ENCODE assay signal across 8 cellular contexts in genomic region chr3:141644931-141645330, GRCh38.
DNase-seq lines count a peak whose midpoint lies in the region; ATAC-seq and TF ChIP-seq lines count a peak whose summit lies in the region.

No MANE protein-coding gene starts in this region.

- no peaks in the 10 kb centered on the region for H3K27me3 Mint-ChIP-seq in central memory CD8-positive, alpha-beta T cell

- H3K36me3 Mint-ChIP-seq in central memory CD8-positive, alpha-beta T cell (ENCODE audit: insufficient read depth): no peaks in the 10 kb centered on the region

- no peaks in the 10 kb centered on the region for H3K9me3 Mint-ChIP-seq in central memory CD8-positive, alpha-beta T cell

- no peaks in the 10 kb centered on the region for H4K20me1 ChIP-seq in DND-41 (ENCODE audit: insufficient read depth, low read length)

- H3K9ac ChIP-seq in DND-41 (ENCODE audit: low read depth, low read length): no peak overlapping the region

- no peak overlapping the region for H3K27ac ChIP-seq in DND-41 (ENCODE audit: low read length)
- no peak overlapping the region for H3K27ac ChIP-seq in left lung

- peak overlapping the region; percentile 8 for H3K27ac Mint-ChIP-seq in central memory CD8-positive, alpha-beta T cell (ENCODE audit: low read depth)

- H3K4me3 ChIP-seq in DND-41 (ENCODE audit: low read depth in 1 of 2, low read length in 2 of 2): no peak overlapping the region
- H3K4me3 ChIP-seq in left lung: no peak overlapping the region

- H3K36me3 ChIP-seq in DND-41 (ENCODE audit: insufficient read depth, low read length) (no peaks in the 10 kb centered on the region), left lung (no peaks in the 10 kb centered on the region)

- no peak overlapping the region for H3K4me3 Mint-ChIP-seq in central memory CD8-positive, alpha-beta T cell

- peak; percentile 69 for ATAC-seq in DND-41 (ENCODE audit: insufficient read depth, low read depth)
- peak; percentile 85 for ATAC-seq in GM21576 (IDR thresholded peaks at IDR 0.05; ENCODE audit: unreplicated experiment)
- peak; percentile 70 for ATAC-seq in central memory CD8-positive, alpha-beta T cell (replicated peaks; ENCODE audit: extremely low read depth, poor library complexity, severe bottlenecking)
- ATAC-seq in left lung: peak; percentile 92
- no peak for ATAC-seq in HG03097 (IDR thresholded peaks at IDR 0.05; ENCODE audit: low FRiP score, unreplicated experiment)

- no peak overlapping the region for H2AFZ ChIP-seq in DND-41 (ENCODE audit: low read depth, low read length)

- no peaks in the 10 kb centered on the region for H3K9me3 ChIP-seq in DND-41 (ENCODE audit: insufficient read depth, low read length, severe bottlenecking)
- no peaks in the 10 kb centered on the region for H3K9me3 ChIP-seq in left lung

- H3K27me3 ChIP-seq in DND-41 (ENCODE audit: insufficient read depth, low read length, poor library complexity): no peaks in the 10 kb centered on the region
- no peaks in the 10 kb centered on the region for H3K27me3 ChIP-seq in left lung

- H3K4me1 ChIP-seq in DND-41 (ENCODE audit: insufficient read depth, low read length) (no peaks in the 10 kb centered on the region), left lung (peaks cover 0 to 9% of the 10 kb centered on the region in 2 donors)

- DNase-seq in DND-41: peak; percentile 56
- DNase-seq in NAMALWA (ENCODE audit: low spot score): peak; percentile 72
- peak; percentile 33 to 60 (median 52) for DNase-seq in activated CD4-positive, CD25-positive, alpha-beta regulatory T cell (lab: John Stamatoyannopoulos, UW)
- peak; percentile 28 to 47 for DNase-seq in central memory CD8-positive, alpha-beta T cell (ENCODE audit: low spot score in 2 of 2)
- DNase-seq in left lung: peak; percentile 85 to 96
- peak; percentile 20 for DNase-seq in stimulated activated CD8-positive, alpha-beta memory T cell treated with anti-CD3 and anti-CD28 coated beads, Interleukin-12 subunit alpha, Interleukin-12 subunit beta, amount 100 ng/mL, for 4 hours (ENCODE audit: low read depth)

- no peak overlapping the region for H3K4me2 ChIP-seq in DND-41 (ENCODE audit: insufficient read depth, low read length)

- H3K79me2 ChIP-seq in DND-41 (ENCODE audit: insufficient read depth, low read length): no peaks in the 10 kb centered on the region

- peak; percentile 75 for TF ChIP-seq CTCF in DND-41 (IDR thresholded peaks at IDR 0.05; ENCODE audit: borderline replicate concordance, extremely low read depth, low read length, poor library complexity, severe bottlenecking)
- peak; percentile 49 to 82 for TF ChIP-seq CTCF in left lung (IDR thresholded peaks at IDR 0.05)

- intact Hi-C loops in left lung (cut with DNase I): no loop called here

- H3K4me1 Mint-ChIP-seq in central memory CD8-positive, alpha-beta T cell: peaks cover 6% of the 10 kb centered on the region

Comparison
In these comparisons a context has a peak if more than half of its experiments do, and no peak if none do; other contexts are left out.
1. DNase-seq: peak in every context shown above with its lines; median percentile 90 in left lung; 72 in NAMALWA; 56 in DND-41; 52 in activated CD4-positive, CD25-positive, alpha-beta regulatory T cell; 38 in central memory CD8-positive, alpha-beta T cell; 20 in stimulated activated CD8-positive, alpha-beta memory T cell treated with anti-CD3 and anti-CD28 coated beads, Interleukin-12 subunit alpha, Interleukin-12 subunit beta, amount 100 ng/mL, for 4 hours.